ENCODE assay signal across 29 cellular contexts in the genomic region with DNA sequence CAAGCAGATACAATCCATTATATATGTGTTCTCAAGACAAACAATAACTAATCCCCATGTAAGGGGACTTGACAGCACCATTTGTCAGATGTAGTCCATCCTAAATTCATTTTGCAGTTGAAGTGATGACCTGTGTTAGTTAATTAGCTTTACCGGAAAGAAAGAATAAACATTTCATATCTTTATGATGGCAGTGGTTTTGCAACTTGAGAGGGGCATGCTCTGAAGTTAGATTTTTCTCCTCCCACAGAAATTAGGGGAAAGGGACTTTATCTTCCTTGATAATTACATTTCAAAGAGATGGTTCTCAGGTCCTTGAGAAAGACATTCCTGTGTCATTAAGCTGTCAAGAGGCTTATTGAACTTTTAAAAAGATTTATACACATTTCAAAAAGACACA.
"Had no signal": no experiment of that assay in that cellular context is flagged by ENCODE, and none has a peak within 500 bp of the region (broad histone marks: within the 10 kb centered on the region; RNA-seq: fewer than 3 reads in every experiment).

No MANE protein-coding gene starts in this region.

- H3K27me3 ChIP-seq: esophagus squamous epithelium, neural progenitor cell, right atrium auricular region, sigmoid colon, spleen, testis, tibial artery, upper lobe of left lung had no signal

- DNase-seq: cortex of kidney; effector memory CD8-positive, alpha-beta T cell; erythroblast; esophagus squamous epithelium; foreskin melanocyte; glutamatergic neuron; hypothalamus; immature natural killer cell; islet precursor cell; kidney glomerular epithelial cell; left colon; left ventricle myocardium superior; lower lobe of right lung; mucosa of descending colon; naive B cell; sigmoid colon; spleen; stimulated activated CD4-positive, alpha-beta T cell treated with anti-CD3 and anti-CD28 coated beads, Interleukin-4, amount 100 ng/mL, for 4 hours; stimulated activated naive CD8-positive, alpha-beta T cell treated with anti-CD3 and anti-CD28 coated beads, Interleukin-15, Interleukin-2, amounts not matched to agents 100 U/mL and 50 U/mL, for 24 hours; substantia nigra; testis; tibial artery; upper lobe of left lung had no signal

- H3K9me3 ChIP-seq: esophagus squamous epithelium, lower lobe of right lung, mucosa of descending colon, prostate gland, right atrium auricular region, sigmoid colon, testis, tibial artery, upper lobe of left lung had no signal

- H3K36me3 ChIP-seq: esophagus squamous epithelium, lower lobe of right lung, neural progenitor cell, prostate gland, right atrium auricular region, sigmoid colon, spleen, tibial artery, upper lobe of left lung had no signal

- H3K36me3 Mint-ChIP-seq: immature natural killer cell; naive B cell; neural progenitor cell; stimulated activated memory B cell treated with anti-CD40 and anti-IgM and Interleukin-4, amounts not matched to agents 10 μg/mL and 1 μg/mL and 100 μg/mL, for 72 hours had no signal

- H3K4me3 Mint-ChIP-seq: effector memory CD8-positive, alpha-beta T cell; immature natural killer cell; naive B cell; natural killer cell treated with Interleukin-12 subunit alpha and Interleukin-12 subunit beta and Interleukin-15 and Interleukin-18, amount 100 ng/mL, for 72 hours; neural progenitor cell; stimulated activated memory B cell treated with anti-CD40 and anti-IgM and Interleukin-4, amounts not matched to agents 10 μg/mL and 1 μg/mL and 100 μg/mL, for 72 hours had no signal

- ATAC-seq: effector memory CD8-positive, alpha-beta T cell; left colon; left ventricle myocardium superior; lower lobe of right lung; mucosa of descending colon; natural killer cell treated with Interleukin-12 subunit alpha and Interleukin-12 subunit beta and Interleukin-15 and Interleukin-18, amount 100 ng/mL, for 72 hours; stimulated activated memory B cell treated with anti-CD40 and anti-IgM and Interleukin-4, amounts not matched to agents 10 μg/mL and 1 μg/mL and 100 μg/mL, for 72 hours; stimulated activated naive CD8-positive, alpha-beta T cell treated with anti-CD3 and anti-CD28 coated beads, Interleukin-15, Interleukin-2, amounts not matched to agents 100 U/mL and 50 U/mL, for 24 hours had no signal

- H3K27me3 Mint-ChIP-seq: effector memory CD8-positive, alpha-beta T cell; naive B cell; natural killer cell treated with Interleukin-12 subunit alpha and Interleukin-12 subunit beta and Interleukin-15 and Interleukin-18, amount 100 ng/mL, for 72 hours; stimulated activated memory B cell treated with anti-CD40 and anti-IgM and Interleukin-4, amounts not matched to agents 10 μg/mL and 1 μg/mL and 100 μg/mL, for 72 hours had no signal

- H3K4me1 ChIP-seq: esophagus squamous epithelium, lower lobe of right lung, neural progenitor cell, parathyroid adenoma, prostate gland, right atrium auricular region, sigmoid colon, spleen, testis, tibial artery, upper lobe of left lung had no signal

- H3K4me3 ChIP-seq: esophagus squamous epithelium, lower lobe of right lung, mucosa of descending colon, neural progenitor cell, prostate gland, right atrium auricular region, sigmoid colon, spleen, testis, tibial artery, upper lobe of left lung had no signal

- H3K9me3 Mint-ChIP-seq: neural progenitor cell had no signal

- H3K27ac ChIP-seq: esophagus squamous epithelium, lower lobe of right lung, neural progenitor cell, parathyroid adenoma, prostate gland, right atrium auricular region, sigmoid colon, spleen, testis, tibial artery, upper lobe of left lung had no signal

- H3K4me1 Mint-ChIP-seq: immature natural killer cell; naive B cell; neural progenitor cell; stimulated activated memory B cell treated with anti-CD40 and anti-IgM and Interleukin-4, amounts not matched to agents 10 μg/mL and 1 μg/mL and 100 μg/mL, for 72 hours had no signal

- H3K27ac Mint-ChIP-seq: effector memory CD8-positive, alpha-beta T cell; immature natural killer cell; naive B cell; natural killer cell treated with Interleukin-12 subunit alpha and Interleukin-12 subunit beta and Interleukin-15 and Interleukin-18, amount 100 ng/mL, for 72 hours; neural progenitor cell; stimulated activated memory B cell treated with anti-CD40 and anti-IgM and Interleukin-4, amounts not matched to agents 10 μg/mL and 1 μg/mL and 100 μg/mL, for 72 hours had no signal
